8 cellular contexts compared by ENCODE assay signal in the genomic region with DNA sequence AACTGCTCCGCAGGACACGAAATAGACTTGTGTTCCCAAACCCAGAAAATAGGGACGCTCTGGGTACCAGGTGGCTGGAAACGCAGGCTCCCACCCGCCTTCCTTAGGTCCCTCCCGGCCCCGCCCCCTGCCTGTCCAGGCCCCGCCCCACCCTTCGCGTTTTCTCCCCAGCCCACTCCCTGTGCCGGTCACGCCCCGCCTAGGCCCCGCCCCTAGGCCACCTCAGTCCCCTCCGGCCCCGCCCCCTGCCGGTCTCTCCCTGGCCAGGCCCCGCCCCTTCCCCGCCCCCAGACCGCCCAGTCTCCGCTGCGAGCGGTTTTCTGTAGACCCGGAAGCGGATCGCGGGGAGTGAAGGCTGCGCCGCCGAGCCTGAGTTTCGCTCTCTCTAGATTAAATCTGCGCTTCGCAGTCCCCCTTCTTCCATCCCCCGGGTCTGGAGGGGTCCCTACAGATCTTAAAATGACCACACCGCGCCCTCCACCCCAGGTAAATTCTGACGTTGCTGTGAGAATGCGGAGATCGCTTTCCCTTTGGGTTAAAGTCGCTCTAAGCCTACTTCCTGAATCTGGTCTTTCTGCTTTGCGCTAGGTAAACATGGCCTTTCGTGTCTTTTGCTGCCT. TPM values are rescaled to one million over a fixed set of nuclear protein-coding genes. Genes with fewer than 3 reads are reported as not detected.
DNase-seq lines count a peak whose midpoint lies in the region; ATAC-seq and TF ChIP-seq lines count a peak whose summit lies in the region.

No MANE protein-coding gene starts in this region.

- CTCF ChIA-PET in AG04450 (lab: Charles Lee): no interaction called here

- POLR2A ChIA-PET in AG04450 (lab: Yijun Ruan, JAX): no interaction called here

- ATAC-seq in GM19452 (IDR thresholded peaks at IDR 0.05; ENCODE audit: unreplicated experiment) (peak; percentile 65), lower lobe of right lung (peak; percentile 97 to 98), GM19455 (IDR thresholded peaks at IDR 0.05; ENCODE audit: unreplicated experiment) (no peak)

- H3K27me3 ChIP-seq in AG04450 (ENCODE audit: control insufficient read depth, insufficient read depth, low read length) (no peaks in the 10 kb centered on the region), lower lobe of right lung (ENCODE audit: low read depth) (no peaks in the 10 kb centered on the region)

- H3K9me3 ChIP-seq in AG04450 (ENCODE audit: control insufficient read depth, insufficient read depth, low read length) (peaks cover 66% of the 10 kb centered on the region), lower lobe of right lung (peaks cover 26% of the 10 kb centered on the region)

- DNase-seq in AG04450 (ENCODE audit: low read depth, low spot score) (peak; percentile 60), NCI-H2196 treated with DMSO at 0.1 percent for 48 hours (lab: John Stamatoyannopoulos, UW; ENCODE audit: unreplicated experiment) (peak; percentile 25), lower lobe of right lung (peak; percentile 99)
- peak; percentile 87 to 99 for DNase-seq in activated CD8-positive, alpha-beta memory T cell treated with anti-CD3 and anti-CD28 coated beads for 1 hour (ENCODE audit: extremely low read depth in 1 of 2, low read depth in 1 of 2)
- peak; percentile 91 for DNase-seq in effector CD8-positive, alpha-beta T cell (lab: John Stamatoyannopoulos, UW)
- DNase-seq in stimulated activated CD4-positive, alpha-beta T cell treated with anti-CD3 and anti-CD28 coated beads, Interleukin-4, amount 100 ng/mL, for 1 hour: peak; percentile 99

- peak overlapping the region; percentile 62 for H3K27ac ChIP-seq in AG04450 (ENCODE audit: low read depth, low read length)
- H3K27ac ChIP-seq in lower lobe of right lung: peak overlapping the region; percentile 94

- peaks cover 7% of the 10 kb centered on the region for H3K36me3 ChIP-seq in lower lobe of right lung

- H3K4me3 ChIP-seq in AG04450 (ENCODE audit: low read depth, low read length): peak overlapping the region; percentile 69
- H3K4me3 ChIP-seq in lower lobe of right lung: peak overlapping the region; percentile 87

- TF ChIP-seq CTCF in AG04450 (IDR thresholded peaks at IDR 0.05; ENCODE audit: low read depth, low read length) (no peak), lower lobe of right lung (IDR thresholded peaks at IDR 0.05) (no peak)

- H3K4me1 ChIP-seq in lower lobe of right lung: peaks cover 17% of the 10 kb centered on the region

- intact Hi-C loops in lower lobe of right lung (cut with DNase I): no loop called here

RNA-seq across cellular contexts. Expression of gene ZNF665, which starts 3.7 kb away (rescaled TPM):
- polyA plus RNA-seq in AG04450 (2011; rRNA removed): 3.2 and 4.1 TPM in 2 replicates
- polyA minus RNA-seq in AG04450 (2011; rRNA and poly(A)+ RNA removed): 1.6 and 4.0 TPM in 2 replicates
- total RNA-seq in lower lobe of right lung: 4.5 TPM

RNA-seq across cellular contexts. Expression of gene ZNF347, which starts 38.0 kb away (rescaled TPM):
- polyA plus RNA-seq in AG04450 (2011; rRNA removed): 5.8 and 6.6 TPM in 2 replicates
- 5.7 and 10.8 TPM in 2 replicates for polyA minus RNA-seq in AG04450 (2011; rRNA and poly(A)+ RNA removed)
- total RNA-seq in lower lobe of right lung: 13.1 TPM

RNA-seq across cellular contexts. Expression of gene ZNF677, which starts 57.8 kb away (rescaled TPM):
- polyA plus RNA-seq in AG04450 (2011; rRNA removed): 24.3 and 32.6 TPM in 2 replicates
- 13.9 and 18.6 TPM in 2 replicates for polyA minus RNA-seq in AG04450 (2011; rRNA and poly(A)+ RNA removed)
- 15.8 TPM for total RNA-seq in lower lobe of right lung

Comparison
In these comparisons a context has a peak if more than half of its experiments do, and no peak if none do; other contexts are left out.
1. DNase-seq: peak in every context shown above with its lines; median percentile 99 in lower lobe of right lung; 99 in stimulated activated CD4-positive, alpha-beta T cell treated with anti-CD3 and anti-CD28 coated beads, Interleukin-4, amount 100 ng/mL, for 1 hour; 93 in activated CD8-positive, alpha-beta memory T cell treated with anti-CD3 and anti-CD28 coated beads for 1 hour; 91 in effector CD8-positive, alpha-beta T cell; 60 in AG04450; 25 in NCI-H2196 treated with DMSO at 0.1 percent for 48 hours.